ENCODE assay signal across 1 cellular context in genomic region chr21:35991131-35991530, GRCh38.
TF ChIP-seq lines count a peak whose summit lies in the region.

No MANE protein-coding gene starts in this region.

TF ChIP-seq in GM23338, 12 proteins besides CTCF, POLR2A, EP300 and RAD21 (continued from another document):
- TF ChIP-seq ZNF462 (CRISPR knock-in tag; IDR thresholded peaks at IDR 0.05) = no peak
TF ChIP-seq in GM23338: peak in this region for 0.
